In the genomic region with DNA sequence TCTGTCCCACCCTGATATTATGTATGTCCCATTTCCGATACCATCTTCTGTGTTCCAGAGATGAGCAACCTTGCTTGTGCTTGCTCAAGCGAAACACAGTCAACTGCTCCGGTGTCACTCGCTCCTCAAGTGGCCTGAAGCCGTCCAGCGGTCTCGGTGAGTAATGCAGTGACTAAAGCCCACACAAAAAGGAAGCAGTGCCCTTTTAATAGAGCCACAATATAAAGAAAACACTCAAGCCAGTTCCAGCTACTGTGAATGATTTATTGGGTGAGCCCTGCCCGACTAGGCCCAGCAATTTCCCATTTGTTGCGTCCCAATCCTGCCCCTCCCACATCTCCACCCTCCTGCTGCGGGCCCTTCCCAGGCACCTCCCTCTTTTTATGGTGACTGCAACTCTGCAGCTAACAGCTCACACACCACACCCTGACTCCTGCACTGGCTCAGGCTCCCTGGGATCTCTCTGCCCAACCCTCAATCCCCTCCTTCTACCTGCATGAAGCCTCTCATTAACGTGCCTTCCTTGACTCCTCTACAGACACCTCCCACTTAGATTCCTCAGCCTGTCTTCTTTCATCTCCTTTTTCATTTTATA, we compare ENCODE assay signal across 8 cellular contexts. TPM values are rescaled to one million over a fixed set of nuclear protein-coding genes. Genes with fewer than 3 reads are reported as not detected.
A peak's percentile ranks its signal among the peaks of the same experiment; 100 is the strongest.
DNase-seq lines count a peak whose midpoint lies in the region; ATAC-seq lines count a peak whose summit lies in the region.

No MANE protein-coding gene starts in this region.

- H3K36me3 ChIP-seq in endocrine pancreas (ENCODE audit: control insufficient read depth, insufficient read depth, low read length) (no peaks in the 10 kb centered on the region), neuronal stem cell (replicated peaks in 1 of 2; ENCODE audit: control insufficient read depth in 2 of 2, insufficient read depth in 2 of 2, low read length in 2 of 2) (no peaks in the 10 kb centered on the region)

- H2AK5ac ChIP-seq in neuronal stem cell (ENCODE audit: low read depth, low read length): no peak overlapping the region

- H3K9me3 Mint-ChIP-seq in activated CD4-positive, alpha-beta T cell treated with anti-CD3 and anti-CD28 coated beads for 36 hours (ENCODE audit: low read depth): no peaks in the 10 kb centered on the region
- peaks cover 7% of the 10 kb centered on the region for H3K9me3 Mint-ChIP-seq in natural killer cell treated with Interleukin-12 subunit alpha and Interleukin-12 subunit beta and Interleukin-15 and Interleukin-18, amount 100 ng/mL, for 72 hours

- no peaks in the 10 kb centered on the region for H3K36me3 Mint-ChIP-seq in activated CD4-positive, alpha-beta T cell treated with anti-CD3 and anti-CD28 coated beads for 36 hours (ENCODE audit: low read depth)
- H3K36me3 Mint-ChIP-seq in natural killer cell treated with Interleukin-12 subunit alpha and Interleukin-12 subunit beta and Interleukin-15 and Interleukin-18, amount 100 ng/mL, for 72 hours: no peaks in the 10 kb centered on the region

- no peaks in the 10 kb centered on the region for H3K79me1 ChIP-seq in neuronal stem cell (ENCODE audit: low read depth, low read length)

- H3K27me3 ChIP-seq in endocrine pancreas (ENCODE audit: control insufficient read depth, insufficient read depth, low read length) (no peaks in the 10 kb centered on the region), neuronal stem cell (ENCODE audit: control insufficient read depth in 3 of 3, insufficient read depth in 3 of 3, low read depth in 1 of 3, low read length in 3 of 3) (no peaks in the 10 kb centered on the region)

- no peak overlapping the region for H3K14ac ChIP-seq in neuronal stem cell (ENCODE audit: low read length)

- peak overlapping the region; percentile 58 for H2AFZ ChIP-seq in neuronal stem cell (ENCODE audit: low read length)

- no peak overlapping the region for H3K4me3 Mint-ChIP-seq in activated CD4-positive, alpha-beta T cell treated with anti-CD3 and anti-CD28 coated beads for 36 hours
- no peak overlapping the region for H3K4me3 Mint-ChIP-seq in natural killer cell treated with Interleukin-12 subunit alpha and Interleukin-12 subunit beta and Interleukin-15 and Interleukin-18, amount 100 ng/mL, for 72 hours

- POLR2A ChIA-PET in activated CD4-positive, alpha-beta T cell treated with anti-CD3 and anti-CD28 coated beads for 36 hours (lab: Charles Lee): no interaction called here

- H2BK5ac ChIP-seq in neuronal stem cell (ENCODE audit: low read length): no peak overlapping the region

- peak overlapping the region; percentile 14 for H3K4me2 ChIP-seq in neuronal stem cell (ENCODE audit: insufficient read depth, low read length, poor library complexity, severe bottlenecking)

- CTCF ChIA-PET in activated CD4-positive, alpha-beta T cell treated with anti-CD3 and anti-CD28 coated beads for 36 hours (lab: Charles Lee): no interaction called here

- H3K9me3 ChIP-seq in endocrine pancreas (ENCODE audit: control insufficient read depth, low read length) (no peaks in the 10 kb centered on the region), neuronal stem cell (replicated peaks in 1 of 2; ENCODE audit: control insufficient read depth in 2 of 2, insufficient read depth in 1 of 2, low read depth in 1 of 2, low read length in 2 of 2) (no peaks in the 10 kb centered on the region)

- no peak for ATAC-seq in activated CD4-positive, alpha-beta T cell treated with anti-CD3 and anti-CD28 coated beads for 36 hours
- ATAC-seq in HG02981 (IDR thresholded peaks at IDR 0.05; ENCODE audit: unreplicated experiment): peak; percentile 85
- no peak for ATAC-seq in natural killer cell treated with Interleukin-12 subunit alpha and Interleukin-12 subunit beta and Interleukin-15 and Interleukin-18, amount 100 ng/mL, for 72 hours

- H3K27ac ChIP-seq in neuronal stem cell (replicated peaks; ENCODE audit: low read length): peak overlapping the region; percentile 44

- no peak overlapping the region for H2BK120ac ChIP-seq in neuronal stem cell (ENCODE audit: low read depth, low read length)

- H3K4me1 ChIP-seq in endocrine pancreas (ENCODE audit: control insufficient read depth, insufficient read depth, low read length) (no peaks in the 10 kb centered on the region), neuronal stem cell (ENCODE audit: control insufficient read depth in 2 of 2, insufficient read depth in 1 of 2, low read depth in 1 of 2, low read length in 2 of 2) (peaks cover 7 to 14% of the 10 kb centered on the region in 2 donors)

- no peak overlapping the region for H4K91ac ChIP-seq in neuronal stem cell (ENCODE audit: low read depth, low read length, poor library complexity)

- no peak overlapping the region for H3K27ac Mint-ChIP-seq in activated CD4-positive, alpha-beta T cell treated with anti-CD3 and anti-CD28 coated beads for 36 hours
- no peak overlapping the region for H3K27ac Mint-ChIP-seq in natural killer cell treated with Interleukin-12 subunit alpha and Interleukin-12 subunit beta and Interleukin-15 and Interleukin-18, amount 100 ng/mL, for 72 hours

- no peak overlapping the region for H2BK15ac ChIP-seq in neuronal stem cell (ENCODE audit: low read length)

- H3K9ac ChIP-seq in endocrine pancreas (ENCODE audit: control insufficient read depth, insufficient read depth, low read length) (no peak overlapping the region), neuronal stem cell (ENCODE audit: low read depth, low read length, poor library complexity) (no peak overlapping the region)

- peaks cover 2% of the 10 kb centered on the region for H3K27me3 Mint-ChIP-seq in activated CD4-positive, alpha-beta T cell treated with anti-CD3 and anti-CD28 coated beads for 36 hours
- no peaks in the 10 kb centered on the region for H3K27me3 Mint-ChIP-seq in natural killer cell treated with Interleukin-12 subunit alpha and Interleukin-12 subunit beta and Interleukin-15 and Interleukin-18, amount 100 ng/mL, for 72 hours

- WGBS in neuronal stem cell (ENCODE audit: extremely low coverage in 2 of 2, insufficient read length in 2 of 2, insufficient replicate concordance in 1 of 2), 2 donors: no CpG with 5 or more reads among the region's 11 CpGs

- no peaks in the 10 kb centered on the region for H3K4me1 Mint-ChIP-seq in activated CD4-positive, alpha-beta T cell treated with anti-CD3 and anti-CD28 coated beads for 36 hours
- no peaks in the 10 kb centered on the region for H3K4me1 Mint-ChIP-seq in natural killer cell treated with Interleukin-12 subunit alpha and Interleukin-12 subunit beta and Interleukin-15 and Interleukin-18, amount 100 ng/mL, for 72 hours (ENCODE audit: low read depth in 2 of 2)

- no peak overlapping the region for H3K23ac ChIP-seq in neuronal stem cell (ENCODE audit: low read depth, low read length, poor library complexity)

- H4K8ac ChIP-seq in neuronal stem cell (ENCODE audit: low read depth, low read length): peak overlapping the region; percentile 75

- DNase-seq in activated CD4-positive, alpha-beta T cell treated with anti-CD3 and anti-CD28 coated beads for 36 hours: peak; percentile 6
- no peak for DNase-seq in activated CD4-positive, alpha-beta T cell treated with anti-CD3 and anti-CD28 coated beads for 1 hour
- DNase-seq in NCI-H524 (lab: John Stamatoyannopoulos, UW): peak; percentile 56 to 83
- no peak for DNase-seq in neuronal stem cell (ENCODE audit: low spot score)
- DNase-seq in NCI-H2081 treated with DMSO at 0.1 percent for 48 hours (lab: John Stamatoyannopoulos, UW): no peak
- DNase-seq in natural killer cell treated with Interleukin-12 subunit alpha and Interleukin-12 subunit beta and Interleukin-15 and Interleukin-18, amount 100 ng/mL, for 72 hours (ENCODE audit: low spot score): no peak

- intact Hi-C loops in activated CD4-positive, alpha-beta T cell treated with anti-CD3 and anti-CD28 coated beads for 36 hours (cut with DNase I, micrococcal nuclease): no loop called here

- H3K4me3 ChIP-seq in endocrine pancreas (ENCODE audit: control insufficient read depth, insufficient read depth, low read length) (peak overlapping the region; percentile 60), neuronal stem cell (ENCODE audit: low read length in 2 of 2) (peak overlapping the region in 1 of 2 donors; percentile 21)

- H3K18ac ChIP-seq in neuronal stem cell (ENCODE audit: low read length): peak overlapping the region; percentile 62

- H2BK12ac ChIP-seq in neuronal stem cell (ENCODE audit: low read length): no peak overlapping the region

- no peak overlapping the region for H3K4ac ChIP-seq in neuronal stem cell (ENCODE audit: low read length)

RNA-seq across cellular contexts. Expression of a gene that starts 44.2 kb away (rescaled TPM):
- under 1 TPM in 1 of 2 experiments, not detected in 1; 0.05 TPM for total RNA-seq in activated CD4-positive, alpha-beta T cell treated with anti-CD3 and anti-CD28 coated beads for 36 hours
- not detected for polyA plus RNA-seq in neuronal stem cell (2013, experiment 1 of 2)
- polyA plus RNA-seq in neuronal stem cell (2013, experiment 2 of 2): not detected
- not detected for total RNA-seq in natural killer cell treated with Interleukin-12 subunit alpha and Interleukin-12 subunit beta and Interleukin-15 and Interleukin-18, amount 100 ng/mL, for 72 hours

Comparison
In these comparisons a context has a peak if more than half of its experiments do, and no peak if none do; other contexts are left out.
1. DNase-seq: peak in activated CD4-positive, alpha-beta T cell treated with anti-CD3 and anti-CD28 coated beads for 36 hours (single experiment) and NCI-H524 (2 of 2); none in activated CD4-positive, alpha-beta T cell treated with anti-CD3 and anti-CD28 coated beads for 1 hour (single experiment), neuronal stem cell (single experiment), NCI-H2081 treated with DMSO at 0.1 percent for 48 hours (single experiment) and natural killer cell treated with Interleukin-12 subunit alpha and Interleukin-12 subunit beta and Interleukin-15 and Interleukin-18, amount 100 ng/mL, for 72 hours (single experiment).